ENCODE assay signal across 17 cellular contexts in genomic region chr2:25355270-25355669, GRCh38. TPM values are rescaled to one million over a fixed set of nuclear protein-coding genes. Genes with fewer than 3 reads are reported as not detected.
DNase-seq lines count a peak whose midpoint lies in the region; ATAC-seq, FAIRE-seq and TF ChIP-seq lines count a peak whose summit lies in the region.
"Had no signal": no experiment of that assay in that cellular context is flagged by ENCODE, and none has a peak within 500 bp of the region (broad histone marks: within the 10 kb centered on the region; RNA-seq: fewer than 3 reads in every experiment).

No MANE protein-coding gene starts in this region.

- H3K79me2 ChIP-seq in GM23338 (replicated peaks; ENCODE audit: insufficient read depth) = no peaks in the 10 kb centered on the region
- H3K79me2 ChIP-seq in neural progenitor cell (ENCODE audit: low read depth) = no peaks in the 10 kb centered on the region

- ATAC-seq in GM23338 (no peak), HG03565 (IDR thresholded peaks at IDR 0.05; ENCODE audit: unreplicated experiment) (no peak)
- ATAC-seq in stimulated activated effector memory CD8-positive, alpha-beta T cell treated with anti-CD3 and anti-CD28 coated beads, Interleukin-12 subunit alpha, Interleukin-12 subunit beta, amount 100 ng/mL, for 72 hours = no peak
- ATAC-seq: CD8-positive, alpha-beta T cell; HCT116 had no signal

- H3K4me1 ChIP-seq in GM23338 (ENCODE audit: insufficient read depth) (no peaks in the 10 kb centered on the region), neural progenitor cell (peaks cover 9% of the 10 kb centered on the region)

- TF ChIP-seq CTCF in GM23338 (conservative IDR thresholded peaks at IDR 0.05; ENCODE audit: low read depth in 2 of 2) (no peak), bronchial epithelial cell (IDR thresholded peaks at IDR 0.05; ENCODE audit: insufficient read depth, low read length, severe bottlenecking) (no peak), neural progenitor cell (IDR thresholded peaks at IDR 0.05) (no peak)

- DNase-seq in GM23338 (ENCODE audit: low spot score) (no peak), bronchial epithelial cell (ENCODE audit: low read depth) (no peak), neural progenitor cell (ENCODE audit: low spot score) (peak; percentile 1), HPDE6-E6E7 (ENCODE audit: extremely low spot score) (no peak), GM12892 (ENCODE audit: insufficient read length) (no peak)
- no peak for DNase-seq in stimulated activated effector memory CD8-positive, alpha-beta T cell treated with anti-CD3 and anti-CD28 coated beads, Interleukin-12 subunit alpha, Interleukin-12 subunit beta, amount 100 ng/mL, for 72 hours (ENCODE audit: low spot score in 2 of 2)
- DNase-seq: 8988T; Calu3; CD8-positive, alpha-beta T cell; DMS79 treated with DMSO at 0.1 percent for 48 hours; GF-D8; HFFc6 had no signal

- H3F3A ChIP-seq in GM23338 (replicated peaks; ENCODE audit: low read depth) = no peaks in the 10 kb centered on the region
- no peaks in the 10 kb centered on the region for H3F3A ChIP-seq in neural progenitor cell (ENCODE audit: low read depth)

- H3K36me3 ChIP-seq in GM23338 (ENCODE audit: insufficient read depth) (no peaks in the 10 kb centered on the region), bronchial epithelial cell (ENCODE audit: control insufficient read depth, insufficient read depth, low read length) (no peaks in the 10 kb centered on the region), neural progenitor cell (no peaks in the 10 kb centered on the region)
- H3K36me3 ChIP-seq: BLaER1 treated with 17β-estradiol and CSF1 and Interleukin-3, amounts not matched to agents 10 nM and 100 nM had no signal

- H3K4me1 Mint-ChIP-seq in GM23338 = no peaks in the 10 kb centered on the region; the same call in 1 of the 3 replicates
- H3K4me1 Mint-ChIP-seq in neural progenitor cell = peaks cover 18% of the 10 kb centered on the region
- peaks cover 15% of the 10 kb centered on the region for H3K4me1 Mint-ChIP-seq in stimulated activated effector memory CD8-positive, alpha-beta T cell treated with anti-CD3 and anti-CD28 coated beads, Interleukin-12 subunit alpha, Interleukin-12 subunit beta, amount 100 ng/mL, for 72 hours

- H3K4me3 Mint-ChIP-seq in GM23338 = no peak overlapping the region
- H3K4me3 Mint-ChIP-seq in neural progenitor cell = no peak overlapping the region
- H3K4me3 Mint-ChIP-seq in stimulated activated effector memory CD8-positive, alpha-beta T cell treated with anti-CD3 and anti-CD28 coated beads, Interleukin-12 subunit alpha, Interleukin-12 subunit beta, amount 100 ng/mL, for 72 hours = no peak overlapping the region
- H3K4me3 Mint-ChIP-seq: B cell; CD8-positive, alpha-beta T cell; HFFc6 had no signal

- H3K27me3 ChIP-seq in GM23338 (ENCODE audit: insufficient read depth) (no peaks in the 10 kb centered on the region), bronchial epithelial cell (ENCODE audit: control insufficient read depth, insufficient read depth, low read length) (no peaks in the 10 kb centered on the region), neural progenitor cell (peaks cover 10% of the 10 kb centered on the region)
- H3K27me3 ChIP-seq: BLaER1 treated with 17β-estradiol and CSF1 and Interleukin-3, amounts not matched to agents 10 nM and 100 nM had no signal

- H3K4me2 ChIP-seq in GM23338 = no peak overlapping the region
- H3K4me2 ChIP-seq in neural progenitor cell = no peak overlapping the region

- H3K27ac Mint-ChIP-seq in GM23338 (no peak overlapping the region), neural progenitor cell (no peak overlapping the region)
- peak overlapping the region; percentile 20 for H3K27ac Mint-ChIP-seq in stimulated activated effector memory CD8-positive, alpha-beta T cell treated with anti-CD3 and anti-CD28 coated beads, Interleukin-12 subunit alpha, Interleukin-12 subunit beta, amount 100 ng/mL, for 72 hours
- H3K27ac Mint-ChIP-seq: B cell; CD8-positive, alpha-beta T cell; HFFc6 had no signal

- FAIRE-seq in bronchial epithelial cell (lab: Jason Lieb, UNC) (peak; percentile 91), GM12892 (lab: Jason Lieb, UNC) (no peak)
- FAIRE-seq: H54 had no signal

- H3K9me3 Mint-ChIP-seq in GM23338 (no peaks in the 10 kb centered on the region; the same call in 2 of the 3 replicates), neural progenitor cell (peaks cover 9% of the 10 kb centered on the region)
- H3K9me3 Mint-ChIP-seq in stimulated activated effector memory CD8-positive, alpha-beta T cell treated with anti-CD3 and anti-CD28 coated beads, Interleukin-12 subunit alpha, Interleukin-12 subunit beta, amount 100 ng/mL, for 72 hours = no peaks in the 10 kb centered on the region
- H3K9me3 Mint-ChIP-seq: CD8-positive, alpha-beta T cell; HFFc6 had no signal

- H4K20me1 ChIP-seq in GM23338 (replicated peaks; ENCODE audit: insufficient read depth) (no peaks in the 10 kb centered on the region), neural progenitor cell (ENCODE audit: low read depth) (no peaks in the 10 kb centered on the region)
- H4K20me1 ChIP-seq: BLaER1 treated with 17β-estradiol and CSF1 and Interleukin-3, amounts not matched to agents 10 nM and 100 nM had no signal

- H3K27me3 Mint-ChIP-seq in GM23338 (ENCODE audit: insufficient read depth, low read depth, poor library complexity) (peaks cover 12% of the 10 kb centered on the region), neural progenitor cell (ENCODE audit: insufficient read depth, low read depth) (peaks cover 9% of the 10 kb centered on the region)

- no peaks in the 10 kb centered on the region for H3K9me2 ChIP-seq in GM23338 (ENCODE audit: insufficient read depth)

- H3K9ac ChIP-seq in neural progenitor cell = no peak overlapping the region
- H3K9ac ChIP-seq: BLaER1 treated with 17β-estradiol and CSF1 and Interleukin-3, amounts not matched to agents 10 nM and 100 nM had no signal

- no peak for TF ChIP-seq POLR2A in GM12892 (IDR thresholded peaks at IDR 0.05; ENCODE audit: low read depth, low read length)

- H3K27ac ChIP-seq in GM23338 (ENCODE audit: low read depth) (no peak overlapping the region), neural progenitor cell (no peak overlapping the region)
- H3K27ac ChIP-seq: BLaER1 treated with 17β-estradiol and CSF1 and Interleukin-3, amounts not matched to agents 10 nM and 100 nM had no signal

- no peaks in the 10 kb centered on the region for H3K9me3 ChIP-seq in neural progenitor cell (ENCODE audit: low read depth)

- H3K4me3 ChIP-seq in GM23338 = no peak overlapping the region
- H3K4me3 ChIP-seq in bronchial epithelial cell (ENCODE audit: low read depth, low read length) = no peak overlapping the region
- no peak overlapping the region for H3K4me3 ChIP-seq in neural progenitor cell
- H3K4me3 ChIP-seq: BLaER1 treated with 17β-estradiol and CSF1 and Interleukin-3, amounts not matched to agents 10 nM and 100 nM had no signal

- H3K36me3 Mint-ChIP-seq in GM23338 (ENCODE audit: low read depth) = no peaks in the 10 kb centered on the region
- H3K36me3 Mint-ChIP-seq in neural progenitor cell = peaks cover 2% of the 10 kb centered on the region
- H3K36me3 Mint-ChIP-seq in stimulated activated effector memory CD8-positive, alpha-beta T cell treated with anti-CD3 and anti-CD28 coated beads, Interleukin-12 subunit alpha, Interleukin-12 subunit beta, amount 100 ng/mL, for 72 hours = no peaks in the 10 kb centered on the region
- H3K36me3 Mint-ChIP-seq: CD8-positive, alpha-beta T cell had no signal

- H2AFZ ChIP-seq in GM23338 = 0 out of 2 replicates have a peak overlapping the region, but pooled peaks have one; percentile 32
- H2AFZ ChIP-seq in neural progenitor cell (replicated peaks) = no peak overlapping the region

TF ChIP-seq in GM23338, 12 proteins besides CTCF, POLR2A, EP300 and RAD21 (continues in another document):
- no peak for TF ChIP-seq ZNF331 (CRISPR knock-in tag; IDR thresholded peaks at IDR 0.05; ENCODE audit: low read depth)
- TF ChIP-seq POLR2AphosphoS5 (IDR thresholded peaks at IDR 0.05; ENCODE audit: low read depth) = no peak
- no peak for TF ChIP-seq CREB1 (CRISPR knock-in tag; IDR thresholded peaks at IDR 0.05; ENCODE audit: low read depth)
- no peak for TF ChIP-seq JUNB (IDR thresholded peaks at IDR 0.05; ENCODE audit: unreplicated experiment)
- no peak for TF ChIP-seq ETS1 (IDR thresholded peaks at IDR 0.05)

RNA-seq across cellular contexts. Expression of gene DNMT3A, which starts 13.5 kb away (rescaled TPM):
- total RNA-seq in GM23338 (2014; rRNA removed; shearing (Covaris generic)) = 67.2 and 80.4 TPM in 2 replicates
- polyA plus RNA-seq in GM23338 (2016; fragmentation: Nextera tagmentation; extraction: Ambion mirVana) = 42.9 and 47.2 TPM in 2 replicates
- total RNA-seq in bronchial epithelial cell (12.9 and 21.3 TPM in 2 replicates), neural progenitor cell (ENCODE audit: low replicate concordance) (46.5 and 81.1 TPM in 2 replicates)
- polyA plus RNA-seq in GM12892 (2012; ENCODE audit: missing spikeins) = 16.1 TPM
